8 cellular contexts compared by ENCODE assay signal in the genomic region with DNA sequence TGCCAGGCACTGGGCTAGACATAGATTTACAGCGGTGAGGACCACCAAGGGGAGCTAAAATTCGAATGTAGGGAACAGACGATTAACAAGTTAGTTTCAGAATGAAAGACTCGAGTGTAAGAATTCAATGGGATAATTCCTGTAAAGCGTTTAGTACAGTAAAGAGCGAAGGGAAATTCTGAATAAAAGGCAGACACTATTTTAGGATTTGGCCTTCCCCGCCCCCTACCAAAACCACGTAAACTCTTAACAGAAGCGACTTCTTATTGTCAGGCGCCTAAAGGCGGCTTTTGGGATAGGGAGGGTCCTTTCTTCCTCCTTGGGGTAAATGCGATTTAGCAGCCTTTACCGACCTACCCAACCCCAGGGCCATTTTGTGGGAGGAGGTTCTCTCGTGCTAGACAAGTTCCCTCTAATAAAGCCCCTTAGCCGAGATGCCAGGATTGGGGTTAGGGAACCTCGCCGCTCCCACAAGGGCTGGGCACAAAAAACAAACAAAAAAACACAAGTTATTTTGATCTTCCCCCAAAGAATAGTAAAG. TPM values are rescaled to one million over a fixed set of nuclear protein-coding genes. Genes with fewer than 3 reads are reported as not detected.
DNase-seq lines count a peak whose midpoint lies in the region; ATAC-seq, FAIRE-seq and TF ChIP-seq lines count a peak whose summit lies in the region.

No MANE protein-coding gene starts in this region.

- H3K9me3 ChIP-seq in right cardiac atrium (ENCODE audit: control insufficient read depth, low read length) = no peaks in the 10 kb centered on the region
- H3K9me3 ChIP-seq in small intestine (ENCODE audit: control insufficient read depth, low read depth) = no peaks in the 10 kb centered on the region

- WGBS in right cardiac atrium = 16% methylated on average over 17 of the region's 17 CpGs
- WGBS in small intestine, 3 donors = 4 to 15% (median 12%) methylated on average over 17 of the region's 17 CpGs

- intact Hi-C loops in activated T-helper 1 cell treated with anti-CD3 and anti-CD28 coated beads, Interleukin-12 subunit alpha, Interleukin-12 subunit beta, Interleukin-2, Interleukin-4 antibody, amounts not matched to agents 30 ng/mL and 10 ng/mL and 1 ng/mL, durations not matched to agents 14 hours and 24 hours and 36 hours (cut with micrococcal nuclease) = loop anchor here (1.0 to 5.0 kb wide), 3 partner anchors 9 to 1504 kb away; no protein-coding TSS in a partner anchor
- intact Hi-C loops in right cardiac atrium (cut with DNase I) = loop anchor here in 2 of 4 donors (5.0 to 10.0 kb wide), 2 partner anchors 96 to 238 kb away; partner anchors contain the start of genes SGO1 (in 2 of the 2) and KAT2B (in 1 of the 2)

- H3K27ac ChIP-seq in right cardiac atrium (ENCODE audit: low read length) (peak overlapping the region; percentile 84), small intestine (ENCODE audit: low read depth in 1 of 2, low read length in 1 of 2) (peak overlapping the region; percentile 98)

- H3K36me3 ChIP-seq in small intestine (ENCODE audit: control insufficient read depth in 2 of 2, insufficient read depth in 2 of 2, low read length in 2 of 2) = peaks cover 0 to under 1% of the 10 kb centered on the region in 2 donors

- no peak for FAIRE-seq in small intestine (lab: Jason Lieb, UNC)

- H3K27me3 Mint-ChIP-seq in activated T-helper 1 cell treated with anti-CD3 and anti-CD28 coated beads, Interleukin-12 subunit alpha, Interleukin-12 subunit beta, Interleukin-2, Interleukin-4 antibody, amounts not matched to agents 30 ng/mL and 10 ng/mL and 1 ng/mL, durations not matched to agents 14 hours and 24 hours and 36 hours (ENCODE audit: insufficient read depth) = no peaks in the 10 kb centered on the region

- H3K4me3 ChIP-seq in AG09309 (ENCODE audit: control insufficient read depth, low read depth, low read length) (peak overlapping the region; percentile 98), right cardiac atrium (ENCODE audit: low read length) (peak overlapping the region; percentile 64), small intestine (ENCODE audit: low read depth in 1 of 2, low read length in 2 of 2) (peak overlapping the region; percentile 43 to 94)

- H3K9me3 Mint-ChIP-seq in activated T-helper 1 cell treated with anti-CD3 and anti-CD28 coated beads, Interleukin-12 subunit alpha, Interleukin-12 subunit beta, Interleukin-2, Interleukin-4 antibody, amounts not matched to agents 30 ng/mL and 10 ng/mL and 1 ng/mL, durations not matched to agents 14 hours and 24 hours and 36 hours = no peaks in the 10 kb centered on the region

- H3K4me1 ChIP-seq in right cardiac atrium (ENCODE audit: control insufficient read depth, insufficient read depth, low read length) = no peaks in the 10 kb centered on the region
- no peaks in the 10 kb centered on the region for H3K4me1 ChIP-seq in small intestine (ENCODE audit: control insufficient read depth in 2 of 2, insufficient read depth in 1 of 2, low read depth in 1 of 2, low read length in 1 of 2)

- peak overlapping the region; percentile 92 for H3K4me3 Mint-ChIP-seq in activated T-helper 1 cell treated with anti-CD3 and anti-CD28 coated beads, Interleukin-12 subunit alpha, Interleukin-12 subunit beta, Interleukin-2, Interleukin-4 antibody, amounts not matched to agents 30 ng/mL and 10 ng/mL and 1 ng/mL, durations not matched to agents 14 hours and 24 hours and 36 hours

- TF ChIP-seq CTCF in AG09309 (IDR thresholded peaks at IDR 0.05; ENCODE audit: control insufficient read depth, insufficient read depth, low read depth, low read length, missing control alignments) (no peak), omental fat pad (IDR thresholded peaks at IDR 0.05) (no peak)

- ATAC-seq in GM19035 (IDR thresholded peaks at IDR 0.05; ENCODE audit: unreplicated experiment) = peak; percentile 6
- peak; percentile 0 for ATAC-seq in HG03457 (IDR thresholded peaks at IDR 0.05; ENCODE audit: unreplicated experiment)
- peak; percentile 18 to 23 for ATAC-seq in right cardiac atrium
- ATAC-seq in omental fat pad (ENCODE audit: low FRiP score) = no peak

- H3K27ac Mint-ChIP-seq in activated T-helper 1 cell treated with anti-CD3 and anti-CD28 coated beads, Interleukin-12 subunit alpha, Interleukin-12 subunit beta, Interleukin-2, Interleukin-4 antibody, amounts not matched to agents 30 ng/mL and 10 ng/mL and 1 ng/mL, durations not matched to agents 14 hours and 24 hours and 36 hours = peak overlapping the region; percentile 97

- DNase-seq in AG09309 (ENCODE audit: low read depth) = no peak
- DNase-seq in activated T-helper 1 cell treated with anti-CD3 and anti-CD28 coated beads, Interleukin-12 subunit alpha, Interleukin-12 subunit beta, Interleukin-2, Interleukin-4 antibody, amounts not matched to agents 30 ng/mL and 10 ng/mL and 1 ng/mL, durations not matched to agents 14 hours and 24 hours and 36 hours (ENCODE audit: low spot score) = no peak
- DNase-seq in right cardiac atrium = no peak
- peak; percentile 32 for DNase-seq in small intestine
- no peak for DNase-seq in omental fat pad (ENCODE audit: low spot score)
- no peak for DNase-seq in retina

- peaks cover 41% of the 10 kb centered on the region for H3K4me1 Mint-ChIP-seq in activated T-helper 1 cell treated with anti-CD3 and anti-CD28 coated beads, Interleukin-12 subunit alpha, Interleukin-12 subunit beta, Interleukin-2, Interleukin-4 antibody, amounts not matched to agents 30 ng/mL and 10 ng/mL and 1 ng/mL, durations not matched to agents 14 hours and 24 hours and 36 hours (ENCODE audit: low read depth)

- H3K27me3 ChIP-seq in right cardiac atrium (ENCODE audit: control insufficient read depth, insufficient read depth) (no peaks in the 10 kb centered on the region), small intestine (ENCODE audit: control insufficient read depth in 2 of 2, insufficient read depth in 2 of 2, low read length in 2 of 2) (no peaks in the 10 kb centered on the region)

- H3K36me3 Mint-ChIP-seq in activated T-helper 1 cell treated with anti-CD3 and anti-CD28 coated beads, Interleukin-12 subunit alpha, Interleukin-12 subunit beta, Interleukin-2, Interleukin-4 antibody, amounts not matched to agents 30 ng/mL and 10 ng/mL and 1 ng/mL, durations not matched to agents 14 hours and 24 hours and 36 hours (ENCODE audit: low read depth) = peaks cover 7% of the 10 kb centered on the region

RNA-seq across cellular contexts. Expression of gene RAB5A, which starts 0.5 kb away (rescaled TPM):
- 62.2 and 64.0 TPM in 2 replicates for total RNA-seq in activated T-helper 1 cell treated with anti-CD3 and anti-CD28 coated beads, Interleukin-12 subunit alpha, Interleukin-12 subunit beta, Interleukin-2, Interleukin-4 antibody, amounts not matched to agents 30 ng/mL and 10 ng/mL and 1 ng/mL, durations not matched to agents 14 hours and 24 hours and 36 hours
- total RNA-seq in right cardiac atrium (10 to 100 TPM; 45.2 to 71.3 (median 47.9) TPM), omental fat pad (10 to 100 TPM; 65.7 to 96.8 (median 85.8) TPM)
- polyA plus RNA-seq in right cardiac atrium (32.5 TPM), small intestine (10 to 100 TPM; 27.6 to 41.6 (median 41.2) TPM)

RNA-seq across cellular contexts. Expression of gene EFHB, which starts 12.3 kb away (rescaled TPM):
- 0.24 and 0.34 TPM in 2 replicates for total RNA-seq in activated T-helper 1 cell treated with anti-CD3 and anti-CD28 coated beads, Interleukin-12 subunit alpha, Interleukin-12 subunit beta, Interleukin-2, Interleukin-4 antibody, amounts not matched to agents 30 ng/mL and 10 ng/mL and 1 ng/mL, durations not matched to agents 14 hours and 24 hours and 36 hours
- total RNA-seq in right cardiac atrium (1 to 10 TPM in 1 of 4 donors, under 1 TPM in 2, not detected in 1; 0.26 to 1.4 (median 0.50) TPM), omental fat pad (1 to 10 TPM in 2 of 4 donors, under 1 TPM in 1, not detected in 1; 0.44 to 1.6 (median 1.1) TPM)
- polyA plus RNA-seq in right cardiac atrium (2.2 TPM), small intestine (under 1 TPM in 1 of 3 donors, not detected in 2; 0.45 TPM)
